Comparison of ENCODE assay signal across 8 cellular contexts in the genomic region with DNA sequence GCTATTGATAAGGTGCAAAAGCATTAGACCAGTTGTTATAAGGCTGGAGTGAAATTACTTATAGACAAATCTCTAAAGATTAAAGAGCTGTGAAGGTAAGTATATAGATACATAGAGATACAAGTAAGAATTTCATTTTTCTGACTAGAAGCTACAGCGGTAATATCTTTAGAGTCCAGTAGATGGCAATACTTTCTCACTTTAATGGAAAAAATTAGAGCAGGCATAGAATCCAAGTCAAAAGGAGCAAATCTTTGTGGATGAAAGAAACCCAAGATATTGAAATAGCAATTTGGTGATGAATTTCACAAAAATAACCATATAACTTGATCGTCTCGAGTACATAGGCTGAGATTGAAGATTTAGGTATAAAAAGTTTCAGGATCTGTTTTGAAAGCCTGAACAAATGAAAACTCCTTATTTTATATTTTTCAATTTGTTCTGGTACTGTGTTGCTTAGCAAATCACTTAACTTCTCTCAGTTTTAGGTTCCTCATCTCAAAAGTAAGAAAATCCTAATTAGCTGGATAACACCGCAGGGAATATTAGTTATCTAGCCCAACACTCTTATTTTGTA.
DNase-seq lines count a peak whose midpoint lies in the region; ATAC-seq, FAIRE-seq and TF ChIP-seq lines count a peak whose summit lies in the region.

No MANE protein-coding gene starts in this region.

- FAIRE-seq in HTR-8/SVneo (lab: Jason Lieb, UNC) (no peak), endometrium (lab: Jason Lieb, UNC) (peak; percentile 83)

- no peak overlapping the region for H3K4me3 ChIP-seq in lower leg skin (ENCODE audit: low read depth, poor library complexity, severe bottlenecking)

- WGBS in lower leg skin, 2 donors, result 32 to 35% methylated on average over 4 of the region's 4 CpGs

- H3K27me3 Mint-ChIP-seq in nephron progenitor cell (ENCODE audit: low read depth, poor library complexity), result no peaks in the 10 kb centered on the region

- peaks cover 4% of the 10 kb centered on the region for H3K36me3 Mint-ChIP-seq in nephron progenitor cell (ENCODE audit: low read depth)

- no peak for ATAC-seq in GM18909 (IDR thresholded peaks at IDR 0.05; ENCODE audit: poor library complexity, unreplicated experiment)

- H3K27ac Mint-ChIP-seq in nephron progenitor cell, result no peak overlapping the region

- H3K4me1 Mint-ChIP-seq in nephron progenitor cell, result no peaks in the 10 kb centered on the region

- no peak for TF ChIP-seq POLR2A in lower leg skin (IDR thresholded peaks at IDR 0.05)

- H3K4me3 Mint-ChIP-seq in nephron progenitor cell, result no peak overlapping the region

- peak; percentile 70 for TF ChIP-seq CTCF in nephron progenitor cell (IDR thresholded peaks at IDR 0.05)
- peak in 1 of 3 donors; percentile 28 for TF ChIP-seq CTCF in lower leg skin (IDR thresholded peaks at IDR 0.05)

- intact Hi-C loops in lower leg skin (cut with DNase I; ENCODE audit: low total_unique reads), result loop anchor here (5.0 to 10.0 kb wide), 2 partner anchors 255 to 428 kb away; no protein-coding TSS in a partner anchor
- intact Hi-C loops in posterior cingulate gyrus (cut with DNase I), result loop anchor here (1.0 to 5.0 kb wide), 2 partner anchors 255 to 315 kb away; no protein-coding TSS in a partner anchor

- H3K9me3 Mint-ChIP-seq in nephron progenitor cell, result no peaks in the 10 kb centered on the region

- DNase-seq in D341Med (ENCODE audit: low spot score) (peak; percentile 28), HTR-8/SVneo (ENCODE audit: insufficient read length, low spot score) (peak; percentile 41), OCI-M1 (lab: John Stamatoyannopoulos, UW) (peak; percentile 94), nephron progenitor cell (no peak), lower leg skin (ENCODE audit: low spot score in 2 of 2) (no peak), posterior cingulate gyrus (no peak)

Comparison
In these comparisons a context has a peak if more than half of its experiments do, and no peak if none do; other contexts are left out.
1. DNase-seq: peak in D341Med (single experiment), HTR-8/SVneo (single experiment) and OCI-M1 (single experiment); none in nephron progenitor cell (single experiment), lower leg skin (0 of 2) and posterior cingulate gyrus (0 of 10).